In the genomic region with DNA sequence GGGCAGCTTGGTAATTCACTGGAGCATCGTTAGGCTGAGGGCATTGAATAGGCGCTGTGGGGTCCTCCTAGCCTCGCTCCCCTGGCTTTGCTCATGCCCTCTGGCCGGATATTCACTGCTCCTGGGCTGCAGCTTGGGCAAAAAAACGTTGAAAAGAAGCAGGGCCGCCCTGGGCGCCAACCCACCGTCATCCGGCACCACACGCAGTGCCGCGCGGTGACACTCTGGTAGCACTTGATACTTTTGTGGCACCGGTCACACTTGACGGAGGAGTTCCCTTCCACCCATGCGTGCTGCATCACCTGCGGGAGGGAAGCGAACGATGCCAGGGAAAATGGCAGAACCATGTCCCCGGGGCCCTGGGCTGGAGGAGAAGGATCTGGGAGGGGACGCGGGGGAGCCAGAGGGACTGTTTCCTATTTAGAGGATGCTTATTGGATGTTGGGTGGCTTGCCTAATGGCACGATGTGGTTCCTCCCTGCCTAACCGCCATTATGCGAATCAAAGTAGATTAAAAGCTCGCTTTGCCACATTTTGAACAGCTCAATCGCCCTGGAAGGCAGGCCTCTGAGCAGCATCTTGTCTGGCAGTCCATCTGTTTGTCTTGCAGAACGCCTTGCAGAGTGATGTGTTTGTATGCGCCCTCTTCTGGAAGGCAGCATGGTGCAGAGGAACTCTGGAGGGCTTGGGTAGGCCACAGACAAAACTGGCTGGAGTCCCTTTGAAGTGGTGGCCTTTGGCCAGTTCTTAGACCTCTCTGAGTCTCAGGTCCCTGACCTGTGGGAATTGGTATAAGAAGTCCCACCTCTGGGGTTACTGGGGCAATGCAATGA, we compare ENCODE assay signal across 11 cellular contexts.
DNase-seq lines count a peak whose midpoint lies in the region; ATAC-seq and TF ChIP-seq lines count a peak whose summit lies in the region.
"Had no signal": no experiment of that assay in that cellular context is flagged by ENCODE, and none has a peak within 500 bp of the region (broad histone marks: within the 10 kb centered on the region; RNA-seq: fewer than 3 reads in every experiment).

No MANE protein-coding gene starts in this region.

- ATAC-seq in GM18517 (IDR thresholded peaks at IDR 0.05; ENCODE audit: unreplicated experiment): no peak

- TF ChIP-seq CTCF in BJ (IDR thresholded peaks at IDR 0.05; ENCODE audit: insufficient read depth, low read depth, low read length) (peak; percentile 47), H9 (conservative IDR thresholded peaks at IDR 0.05) (peak; percentile 60), WERI-Rb-1 (IDR thresholded peaks at IDR 0.05; ENCODE audit: low read depth, low read length) (peak; percentile 39), tibial nerve (IDR thresholded peaks at IDR 0.05) (no peak)

- no peak overlapping the region for H2BK20ac ChIP-seq in H9 (ENCODE audit: low read depth, low read length, poor library complexity, severe bottlenecking)

- H3K27ac ChIP-seq in H9 (ENCODE audit: insufficient read length, low read depth, low read length): no peak overlapping the region
- no peak overlapping the region for H3K27ac ChIP-seq in WERI-Rb-1
- no peak overlapping the region for H3K27ac ChIP-seq in tibial nerve
- H3K27ac ChIP-seq: upper lobe of left lung had no signal

- CTCF ChIA-PET in BJ (lab: Yijun Ruan, JAX): interaction anchor here (1.4 to 2.8 kb wide), 3 partner anchors 8 to 286 kb away, joined by 3 to 10 read pairs (median 5); no protein-coding TSS in a partner anchor

- H3K36me3 ChIP-seq in BJ (ENCODE audit: control insufficient read depth, insufficient read depth, low read length) (no peaks in the 10 kb centered on the region), WERI-Rb-1 (no peaks in the 10 kb centered on the region), tibial nerve (no peaks in the 10 kb centered on the region)
- H3K36me3 ChIP-seq: upper lobe of left lung had no signal

- no peaks in the 10 kb centered on the region for H3K23me2 ChIP-seq in H9 (ENCODE audit: insufficient read length, low read depth, low read length, poor library complexity, severe bottlenecking)

- no peak for TF ChIP-seq EP300 in tibial nerve (IDR thresholded peaks at IDR 0.05)

- H3K27me3 ChIP-seq in BJ (ENCODE audit: control insufficient read depth, insufficient read depth, low read length) (peaks cover 13% of the 10 kb centered on the region), H9 (ENCODE audit: insufficient read depth, low read length) (no peaks in the 10 kb centered on the region), WERI-Rb-1 (ENCODE audit: insufficient read depth, low read depth, severe bottlenecking) (no peaks in the 10 kb centered on the region), tibial nerve (no peaks in the 10 kb centered on the region)
- H3K27me3 ChIP-seq: upper lobe of left lung had no signal

- H2BK12ac ChIP-seq in H9 (ENCODE audit: insufficient read length, low read depth, low read length): no peak overlapping the region

- no peak overlapping the region for H3K56ac ChIP-seq in H9 (ENCODE audit: insufficient read length, low read depth, low read length)

- H3K4me1 ChIP-seq in H9 (ENCODE audit: insufficient read depth, low read length) (no peaks in the 10 kb centered on the region), tibial nerve (no peaks in the 10 kb centered on the region)
- H3K4me1 ChIP-seq: upper lobe of left lung had no signal

- no peak overlapping the region for H3K14ac ChIP-seq in H9 (ENCODE audit: insufficient read depth, low read length)

- H3K9ac ChIP-seq in H9 (ENCODE audit: extremely low read depth, insufficient read length, low read length): no peak overlapping the region

- no CpG with 5 or more reads among the region's 29 CpGs for WGBS in H9 (ENCODE audit: extremely low coverage, insufficient read length, low lambda C conversion rate)
- 87 to 88% methylated on average over 29 of the region's 29 CpGs for WGBS in tibial nerve, 2 donors

- H4K5ac ChIP-seq in H9 (ENCODE audit: insufficient read length, low read depth, low read length): no peak overlapping the region

- H3K4ac ChIP-seq in H9 (ENCODE audit: low read depth, low read length): no peak overlapping the region

- H3K18ac ChIP-seq in H9 (ENCODE audit: insufficient read length, low read depth, low read length): no peak overlapping the region

- H3K4me3 ChIP-seq in BJ (ENCODE audit: low read depth, low read length): no peak overlapping the region
- no peak overlapping the region for H3K4me3 ChIP-seq in WERI-Rb-1 (ENCODE audit: low read depth, low read length)
- H3K4me3 ChIP-seq in tibial nerve: no peak overlapping the region
- H3K4me3 ChIP-seq: upper lobe of left lung had no signal

- H3K4me1 Mint-ChIP-seq in H9: 0 out of 4 replicates have a peak, but pooled peaks cover 3% of the 10 kb centered on the region in 2 experiments
- H3K4me1 Mint-ChIP-seq: naive B cell had no signal

- no peak overlapping the region for H3K4me2 ChIP-seq in H9 (ENCODE audit: insufficient read depth, insufficient read length, low read length)

- no peak overlapping the region for H2AK5ac ChIP-seq in H9 (ENCODE audit: insufficient read length, low read length)

- H3K9me3 Mint-ChIP-seq in H9: no peaks in the 10 kb centered on the region
- H3K9me3 Mint-ChIP-seq: naive B cell had no signal

- no peak overlapping the region for H3T11ph ChIP-seq in H9 (ENCODE audit: low read length)

- no peaks in the 10 kb centered on the region for H3K79me1 ChIP-seq in H9 (ENCODE audit: insufficient read depth, low read depth, low read length, poor library complexity, severe bottlenecking)

- H3K36me3 Mint-ChIP-seq in H9 (ENCODE audit: insufficient read depth in 1 of 3, low read depth in 3 of 3): no peaks in the 10 kb centered on the region
- H3K36me3 Mint-ChIP-seq: naive B cell had no signal

- no peak overlapping the region for H2AFZ ChIP-seq in H9 (ENCODE audit: low read length)

- H3K27me3 Mint-ChIP-seq in H9 (ENCODE audit: low read depth): peaks cover 1% of the 10 kb centered on the region; the same call in 1 of the 2 replicates

- POLR2A ChIA-PET in BJ (lab: Charles Lee): no interaction called here

- no peak overlapping the region for H3K4me3 Mint-ChIP-seq in H9
- H3K4me3 Mint-ChIP-seq: naive B cell had no signal

- no peaks in the 10 kb centered on the region for H3K79me2 ChIP-seq in H9 (ENCODE audit: insufficient read depth, low read length)

- no peak overlapping the region for H2BK5ac ChIP-seq in H9 (ENCODE audit: insufficient read length, low read length)

- H2BK120ac ChIP-seq in H9 (ENCODE audit: low read depth, low read length, poor library complexity, severe bottlenecking): no peak overlapping the region

- DNase-seq in BJ (ENCODE audit: low read depth) (no peak), H9 (peak; percentile 65), WERI-Rb-1 (peak; percentile 21), iPS-NIHi7 (ENCODE audit: extremely low spot score) (peak; percentile 36), tibial nerve (ENCODE audit: low spot score in 2 of 2) (no peak), 8988T (no peak)
- DNase-seq in activated CD8-positive, alpha-beta memory T cell treated with anti-CD3 and anti-CD28 coated beads, Interleukin-2, amount 50 U/mL, for 48 hours: no peak
- DNase-seq: GF-D8, naive B cell had no signal

- no peak for TF ChIP-seq POLR2A in tibial nerve (IDR thresholded peaks at IDR 0.05)

- H4K91ac ChIP-seq in H9 (ENCODE audit: insufficient read length, low read depth, low read length): no peak overlapping the region

- no peak overlapping the region for H3K27ac Mint-ChIP-seq in H9

- no peak overlapping the region for H2BK15ac ChIP-seq in H9 (ENCODE audit: low read depth, low read length)

- H4K8ac ChIP-seq in H9 (replicated peaks; ENCODE audit: insufficient read length, low read depth, low read length): no peak overlapping the region

- no peaks in the 10 kb centered on the region for H4K20me1 ChIP-seq in H9 (ENCODE audit: control insufficient read depth, insufficient read depth, insufficient read length)

- H3K9me3 ChIP-seq in H9 (ENCODE audit: control insufficient read depth, low read depth, low read length) (no peaks in the 10 kb centered on the region), WERI-Rb-1 (ENCODE audit: severe bottlenecking) (no peaks in the 10 kb centered on the region), tibial nerve (no peaks in the 10 kb centered on the region)
- H3K9me3 ChIP-seq: upper lobe of left lung had no signal

- H3K23ac ChIP-seq in H9 (ENCODE audit: insufficient read length, low read depth, low read length): no peak overlapping the region

Comparison
In these comparisons a context has a peak if more than half of its experiments do, and no peak if none do; other contexts are left out.
1. DNase-seq: peak in H9 (single experiment), WERI-Rb-1 (single experiment) and iPS-NIHi7 (single experiment); none in BJ (single experiment), activated CD8-positive, alpha-beta memory T cell treated with anti-CD3 and anti-CD28 coated beads, Interleukin-2, amount 50 U/mL, for 48 hours (single experiment), tibial nerve (0 of 2) and 8988T (single experiment).
2. CTCF ChIP-seq: peak in BJ (single experiment), H9 (single experiment) and WERI-Rb-1 (single experiment); none in tibial nerve (0 of 5).